7 cellular contexts compared by ENCODE assay signal in the genomic region with DNA sequence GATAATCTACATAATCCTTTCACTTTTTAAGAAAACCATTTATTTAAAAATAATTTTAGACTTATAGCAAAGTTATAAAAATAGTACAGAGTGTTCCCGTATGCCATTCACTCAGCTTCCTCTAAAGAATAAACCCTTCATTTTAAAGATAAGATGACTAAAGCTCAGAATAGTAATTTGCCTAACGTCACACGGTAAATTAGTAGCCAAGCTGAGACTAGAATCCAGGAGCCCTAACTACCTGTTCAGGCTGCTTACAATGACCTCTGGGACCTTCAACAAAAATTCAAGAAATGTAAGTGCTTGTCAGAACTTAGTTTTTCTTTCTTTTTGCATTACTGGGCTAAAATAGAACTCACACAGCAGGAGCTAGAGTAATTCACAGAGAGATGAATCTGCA. TPM values are rescaled to one million over a fixed set of nuclear protein-coding genes. Genes with fewer than 3 reads are reported as not detected.
DNase-seq lines count a peak whose midpoint lies in the region; ATAC-seq and TF ChIP-seq lines count a peak whose summit lies in the region.
"Not testable (repeated sequence)": the region's sequence is repeated elsewhere in the genome, so short reads cannot be mapped to it uniquely, and the experiment has no call there.

No MANE protein-coding gene starts in this region.

- TF ChIP-seq CTCF in heart left ventricle (IDR thresholded peaks at IDR 0.05); lung (IDR thresholded peaks at IDR 0.05; ENCODE audit: control extremely low read depth, extremely low read depth); psoas muscle (IDR thresholded peaks at IDR 0.05): not testable (repeated sequence)

- intact Hi-C loops in heart left ventricle (cut with DNase I); left colon (cut with DNase I, micrococcal nuclease); psoas muscle (cut with DNase I); aorta (cut with DNase I): not testable (repeated sequence)

- H3K9me3 ChIP-seq in heart left ventricle; lung (ENCODE audit: control insufficient read depth in 2 of 2, insufficient read depth in 1 of 2, low read length in 1 of 2); psoas muscle; aorta (ENCODE audit: control insufficient read depth, low read length): not testable (repeated sequence)

- H3K27ac ChIP-seq in heart left ventricle (peak overlapping the region in 5 of 12 donors; percentile 56 to 88 (median 60)), lung (ENCODE audit: low read depth in 1 of 2, low read length in 1 of 2) (peak overlapping the region in 1 of 2 donors; percentile 70), psoas muscle (peak overlapping the region; percentile 73)
- H3K27ac ChIP-seq in aorta (ENCODE audit: low read depth in 1 of 2, low read length in 2 of 2), result not testable (repeated sequence)

- not testable (repeated sequence) for TF ChIP-seq POLR2A in heart left ventricle (IDR thresholded peaks at IDR 0.05)

- H3K27me3 ChIP-seq in heart left ventricle; lung (ENCODE audit: control insufficient read depth, insufficient read depth); psoas muscle (ENCODE audit: insufficient read depth in 3 of 3, low read length in 2 of 3); aorta (ENCODE audit: control insufficient read depth in 1 of 2, insufficient read depth in 2 of 2, low read length in 1 of 2): not testable (repeated sequence)

- not testable (repeated sequence) for H3K4me1 ChIP-seq in heart left ventricle; lung (ENCODE audit: control insufficient read depth in 2 of 2, insufficient read depth in 2 of 2, low read length in 2 of 2); psoas muscle; aorta (ENCODE audit: control insufficient read depth in 1 of 2, insufficient read depth in 2 of 2, low read length in 2 of 2)

- WGBS in heart left ventricle, 4 donors, result no CpG with 5 or more reads among the region's 3 CpGs
- no CpG with 5 or more reads among the region's 3 CpGs for WGBS in lung, 2 donors
- no CpG with 5 or more reads among the region's 3 CpGs for WGBS in psoas muscle, 3 donors
- no CpG with 5 or more reads among the region's 3 CpGs for WGBS in aorta, 2 donors

- ATAC-seq in SK-N-SH treated with all-trans-retinoic acid at 6 μM for 48 hours (peak; percentile 61; the same call in 2 of the 3 replicates), esophagus mucosa (peak; percentile 48), heart left ventricle (peak; percentile 21 to 57 (median 44)), left colon (peak; percentile 78), lung (ENCODE audit: insufficient read depth, low FRiP score) (peak; percentile 25), psoas muscle (peak in 1 of 4 donors; percentile 23), aorta (ENCODE audit: low FRiP score) (peak; percentile 53)

- H3K4me3 ChIP-seq in heart left ventricle; lung; psoas muscle; aorta (ENCODE audit: low read length in 2 of 2): not testable (repeated sequence)

- not testable (repeated sequence) for DNase-seq in heart left ventricle; left colon; lung (ENCODE audit: low spot score); psoas muscle; aorta

- not testable (repeated sequence) for H3K36me3 ChIP-seq in heart left ventricle; lung (ENCODE audit: control insufficient read depth in 2 of 2, insufficient read depth in 2 of 2, low read length in 2 of 2); psoas muscle (ENCODE audit: insufficient read depth in 1 of 2, low read depth in 1 of 2); aorta (ENCODE audit: control insufficient read depth in 1 of 2, insufficient read depth in 2 of 2, low read length in 1 of 2)

RNA-seq across cellular contexts. Expression of gene PDE4DIP, which starts 56.5 kb away (rescaled TPM):
- total RNA-seq in esophagus mucosa, result 8.9 TPM
- total RNA-seq in heart left ventricle, result 1,000 to 10,000 TPM; 1,299 to 2,892 (median 2,435) TPM
- polyA plus RNA-seq in heart left ventricle, result 100 to 1,000 TPM; 614 to 835 TPM
- total RNA-seq in left colon, result 10 to 100 TPM; 50.6 to 74.1 TPM
- 100 to 1,000 TPM in 1 of 2 donors, 10 to 100 TPM in 1; 79.4 to 146 TPM for total RNA-seq in lung
- polyA plus RNA-seq in lung, result 10 to 100 TPM; 32.5 to 50.6 TPM
- 1,000 to 10,000 TPM; 1,830 to 3,658 (median 2,938) TPM for total RNA-seq in psoas muscle
- 1,000 to 10,000 TPM in 2 of 3 donors, 100 to 1,000 TPM in 1; 368 to 2,569 (median 1,043) TPM for polyA plus RNA-seq in psoas muscle
- total RNA-seq in aorta, result 100 to 1,000 TPM; 168 to 339 TPM
- 100 to 1,000 TPM in 1 of 2 donors, 10 to 100 TPM in 1; 70.7 to 107 TPM for polyA plus RNA-seq in aorta
